ENCODE assay signal across 14 cellular contexts in the genomic region with DNA sequence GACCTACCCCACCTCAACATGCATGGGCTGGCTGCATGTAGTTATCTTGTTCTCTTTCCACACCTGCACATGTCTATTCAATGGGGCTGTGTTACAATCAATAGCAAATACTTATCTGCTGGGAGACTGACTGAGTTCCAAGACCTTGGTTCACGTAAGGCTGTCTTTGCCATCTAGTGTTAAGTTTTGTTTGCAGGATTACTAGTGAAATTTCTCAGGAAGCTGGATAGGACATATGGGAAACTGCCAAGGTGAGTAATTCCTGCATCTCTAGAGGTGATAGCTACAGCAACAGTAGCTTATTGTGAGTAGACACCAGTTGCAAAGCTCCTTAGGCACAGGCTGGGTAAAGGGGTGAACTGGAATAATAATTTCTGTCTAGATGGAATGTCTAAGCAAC.
DNase-seq lines count a peak whose midpoint lies in the region; ATAC-seq, FAIRE-seq and TF ChIP-seq lines count a peak whose summit lies in the region.
"Had no signal": no experiment of that assay in that cellular context is flagged by ENCODE, and none has a peak within 500 bp of the region (broad histone marks: within the 10 kb centered on the region; RNA-seq: fewer than 3 reads in every experiment).

No MANE protein-coding gene starts in this region.

- DNase-seq in mammary epithelial cell = peak; percentile 33
- no peak for DNase-seq in MCF 10A (ENCODE audit: unreplicated experiment)
- no peak for DNase-seq in epithelial cell of prostate (ENCODE audit: low read depth, low spot score)
- no peak for DNase-seq in HepG2 (ENCODE audit: low spot score)
- DNase-seq in NCI-H1436 treated with DMSO at 0.1 percent for 48 hours (lab: John Stamatoyannopoulos, UW) = no peak
- DNase-seq in activated naive CD4-positive, alpha-beta T cell treated with anti-CD3 and anti-CD28 coated beads, Interleukin-2, amount 10 ng/mL, durations not matched to agents 7 days and 5 days = no peak
- DNase-seq: Caco-2; CD8-positive, alpha-beta memory T cell; GF-D8; H7 had no signal

- TF ChIP-seq CTCF in mammary epithelial cell (conservative IDR thresholded peaks at IDR 0.05 in 1 of 2, IDR thresholded peaks at IDR 0.05 in 1 of 2; ENCODE audit: extremely low read depth in 1 of 2, insufficient read depth in 1 of 2, low read depth in 1 of 2, low read length in 2 of 2) = no peak
- TF ChIP-seq CTCF in MCF 10A (IDR thresholded peaks at IDR 0.05; ENCODE audit: unreplicated experiment) = no peak
- TF ChIP-seq CTCF in HepG2 (CRISPR knock-in tag; IDR thresholded peaks at IDR 0.05) = no peak

- no peak for TF ChIP-seq EP300 in HepG2 (IDR thresholded peaks at IDR 0.05; ENCODE audit: low read depth in 2 of 2, low read length in 2 of 2)
- no peak for TF ChIP-seq EP300 in HepG2 (CRISPR knock-in tag; IDR thresholded peaks at IDR 0.05; ENCODE audit: borderline replicate concordance)

- WGBS in mammary epithelial cell (ENCODE audit: low coverage, missing lambda C conversion rate) = 38% methylated on average over 1 of the region's 1 CpG
- WGBS in HepG2 (ENCODE audit: low lambda C conversion rate) = no CpG with 5 or more reads among the region's 1 CpG

- no peak overlapping the region for H2AFZ ChIP-seq in mammary epithelial cell (ENCODE audit: low read depth, low read length)
- no peak overlapping the region for H2AFZ ChIP-seq in HepG2 (ENCODE audit: low read length)
- H2AFZ ChIP-seq: GM23338 had no signal

- H3K79me2 ChIP-seq in mammary epithelial cell (ENCODE audit: insufficient read depth, low read length) (no peaks in the 10 kb centered on the region), HepG2 (ENCODE audit: insufficient read depth, low read length) (no peaks in the 10 kb centered on the region)

- CTCF ChIA-PET in mammary epithelial cell (lab: Charles Lee; ENCODE audit: low non-redundant PET) (no interaction called here), MCF 10A (lab: Yijun Ruan, JAX) (interaction anchor here (1.3 kb wide), 1 partner anchor 10 kb away, joined by 3 read pairs; no protein-coding TSS in a partner anchor), HepG2 (lab: Yijun Ruan, JAX; ENCODE audit: low intra/inter-chr PET ratio, low total read pairs) (no interaction called here)
- CTCF ChIA-PET in activated naive CD4-positive, alpha-beta T cell treated with anti-CD3 and anti-CD28 coated beads, Interleukin-2, amount 10 ng/mL, durations not matched to agents 7 days and 5 days (lab: Charles Lee) = no interaction called here

- POLR2A ChIA-PET in MCF 10A (lab: Yijun Ruan, JAX) = interaction anchor here (0.7 kb wide), 1 partner anchor 45 kb away, joined by 4 read pairs; no protein-coding TSS in a partner anchor
- POLR2A ChIA-PET in HepG2 (lab: Yijun Ruan, JAX) = no interaction called here

- TF ChIP-seq POLR2A in HepG2 (IDR thresholded peaks at IDR 0.05; ENCODE audit: insufficient read depth in 1 of 2, low read depth in 2 of 2, low read length in 2 of 2) = no peak

- H3K9me3 Mint-ChIP-seq in MCF 10A (ENCODE audit: unreplicated experiment) = peaks cover 11% of the 10 kb centered on the region
- H3K9me3 Mint-ChIP-seq in activated naive CD4-positive, alpha-beta T cell treated with anti-CD3 and anti-CD28 coated beads, Interleukin-2, amount 10 ng/mL, durations not matched to agents 7 days and 5 days = peaks cover 15% of the 10 kb centered on the region

- in situ Hi-C loops in mammary epithelial cell (cut with MboI; ENCODE audit: low sequenced_read_pairs in 2 of 2) (no loop called here), HepG2 (cut with HindIII; ENCODE audit: extremely low pct_ligation_motif_present, low pct_unique_long_range_greater_than_20kb) (no loop called here)

- peaks cover 23% of the 10 kb centered on the region for H3K4me1 ChIP-seq in mammary epithelial cell (ENCODE audit: insufficient read depth, low read length)
- no peaks in the 10 kb centered on the region for H3K4me1 ChIP-seq in HepG2 (ENCODE audit: insufficient read depth, low read length)
- H3K4me1 ChIP-seq: BLaER1, Caco-2 had no signal

- intact Hi-C loops in mammary epithelial cell (cut with micrococcal nuclease) = loop anchor here (5.0 kb wide), 1 partner anchor 177 kb away; the partner anchor contains the start of gene ENOX2
- intact Hi-C loops in MCF 10A (cut with micrococcal nuclease) = loop anchor here (5.0 kb wide), 1 partner anchor 177 kb away; the partner anchor contains the start of gene ENOX2
- intact Hi-C loops in HepG2 (cut with micrococcal nuclease; ENCODE audit: unreplicated experiment) = no loop called here

- dilution Hi-C loops in mammary epithelial cell (cut with HindIII; ENCODE audit: low sequenced_read_pairs) = no loop called here

- H3K9ac ChIP-seq in mammary epithelial cell (ENCODE audit: insufficient read depth, low read length) = no peak overlapping the region
- no peak overlapping the region for H3K9ac ChIP-seq in HepG2 (ENCODE audit: insufficient read depth, low read depth, low read length)
- H3K9ac ChIP-seq: BLaER1 had no signal

- H3K36me3 ChIP-seq in mammary epithelial cell (ENCODE audit: insufficient read depth, low read length) = no peaks in the 10 kb centered on the region
- H3K36me3 ChIP-seq in HepG2 (replicated peaks in 1 of 2; ENCODE audit: control insufficient read depth in 1 of 2, insufficient read depth in 2 of 2, low read length in 2 of 2) = no peaks in the 10 kb centered on the region

- no TSS peak for BruUV-seq in mammary epithelial cell (replicated peaks; lab: Mats Ljungman, UMichigan)
- no TSS peak for BruUV-seq in MCF 10A (replicated peaks; lab: Mats Ljungman, UMichigan)
- no TSS peak for BruUV-seq in HepG2 (replicated peaks; lab: Mats Ljungman, UMichigan)

- H3K4me2 ChIP-seq in mammary epithelial cell (ENCODE audit: insufficient read depth, low read depth, low read length) (no peak overlapping the region), HepG2 (ENCODE audit: low read depth, low read length) (no peak overlapping the region)
- H3K4me2 ChIP-seq: BLaER1, GM23338 had no signal

- H3K4me1 Mint-ChIP-seq in MCF 10A (ENCODE audit: insufficient read depth, unreplicated experiment) = peaks cover 6% of the 10 kb centered on the region
- no peaks in the 10 kb centered on the region for H3K4me1 Mint-ChIP-seq in activated naive CD4-positive, alpha-beta T cell treated with anti-CD3 and anti-CD28 coated beads, Interleukin-2, amount 10 ng/mL, durations not matched to agents 7 days and 5 days
- H3K4me1 Mint-ChIP-seq: CD8-positive, alpha-beta memory T cell had no signal

- H3K27me3 ChIP-seq in mammary epithelial cell (ENCODE audit: insufficient read depth, low read length) (no peaks in the 10 kb centered on the region), HepG2 (ENCODE audit: control insufficient read depth in 1 of 2, insufficient read depth in 2 of 2, low read length in 2 of 2) (no peaks in the 10 kb centered on the region)

- H3K4me3 Mint-ChIP-seq in MCF 10A (ENCODE audit: unreplicated experiment) = no peak overlapping the region
- no peak overlapping the region for H3K4me3 Mint-ChIP-seq in activated naive CD4-positive, alpha-beta T cell treated with anti-CD3 and anti-CD28 coated beads, Interleukin-2, amount 10 ng/mL, durations not matched to agents 7 days and 5 days
- H3K4me3 Mint-ChIP-seq: CD8-positive, alpha-beta memory T cell; GM23338 had no signal

- H3K27ac Mint-ChIP-seq in MCF 10A (ENCODE audit: low read depth, unreplicated experiment) = no peak overlapping the region
- H3K27ac Mint-ChIP-seq in activated naive CD4-positive, alpha-beta T cell treated with anti-CD3 and anti-CD28 coated beads, Interleukin-2, amount 10 ng/mL, durations not matched to agents 7 days and 5 days = no peak overlapping the region
- H3K27ac Mint-ChIP-seq: CD8-positive, alpha-beta memory T cell; GM23338 had no signal

- H3K9me3 ChIP-seq in mammary epithelial cell (replicated peaks; ENCODE audit: insufficient read depth, low read length) = peaks cover 11% of the 10 kb centered on the region
- H3K9me3 ChIP-seq in HepG2 (ENCODE audit: low read length) = peaks cover 7% of the 10 kb centered on the region
- H3K9me3 ChIP-seq: Caco-2 had no signal

- FAIRE-seq in HepG2 (lab: Jason Lieb, UNC) = no peak

- ATAC-seq in HepG2 (no peak), GM19328 (IDR thresholded peaks at IDR 0.05; ENCODE audit: unreplicated experiment) (no peak)
- ATAC-seq: GM23338 had no signal

- no peak for TF ChIP-seq RAD21 in HepG2 (CRISPR knock-in tag; IDR thresholded peaks at IDR 0.05)

- H3K4me3 ChIP-seq in mammary epithelial cell (replicated peaks in 1 of 3; ENCODE audit: insufficient read depth in 1 of 3, low read depth in 2 of 3, low read length in 3 of 3) = no peak overlapping the region
- H3K4me3 ChIP-seq in HepG2 (replicated peaks in 1 of 3; ENCODE audit: insufficient read depth in 1 of 3, low read depth in 2 of 3, low read length in 3 of 3) = no peak overlapping the region
- H3K4me3 ChIP-seq: BLaER1, GM23338 had no signal

- H3K27me3 Mint-ChIP-seq in MCF 10A (ENCODE audit: insufficient read depth, unreplicated experiment) = peaks cover 13% of the 10 kb centered on the region
- no peaks in the 10 kb centered on the region for H3K27me3 Mint-ChIP-seq in activated naive CD4-positive, alpha-beta T cell treated with anti-CD3 and anti-CD28 coated beads, Interleukin-2, amount 10 ng/mL, durations not matched to agents 7 days and 5 days

- H3K36me3 Mint-ChIP-seq in MCF 10A (ENCODE audit: insufficient read depth, unreplicated experiment) = peaks cover 12% of the 10 kb centered on the region
- peaks cover 7% of the 10 kb centered on the region for H3K36me3 Mint-ChIP-seq in activated naive CD4-positive, alpha-beta T cell treated with anti-CD3 and anti-CD28 coated beads, Interleukin-2, amount 10 ng/mL, durations not matched to agents 7 days and 5 days

- no peak overlapping the region for H3K27ac ChIP-seq in mammary epithelial cell (ENCODE audit: insufficient read depth, low read depth, low read length)
- H3K27ac ChIP-seq in epithelial cell of prostate = peak overlapping the region; percentile 67
- H3K27ac ChIP-seq in HepG2 (ENCODE audit: extremely low read length, insufficient read depth, low read length) = no peak overlapping the region
- H3K27ac ChIP-seq: 22Rv1, BLaER1 had no signal

- H4K20me1 ChIP-seq in mammary epithelial cell (ENCODE audit: insufficient read depth, low read length) = no peaks in the 10 kb centered on the region
- no peaks in the 10 kb centered on the region for H4K20me1 ChIP-seq in HepG2 (ENCODE audit: insufficient read depth, low read length)
- H4K20me1 ChIP-seq: BLaER1 had no signal

TF ChIP-seq in HepG2, 621 proteins besides CTCF, POLR2A, EP300 and RAD21:
- 0 out of 2 replicates have a peak, but pooled peaks have one; percentile 4 for TF ChIP-seq STAG1 (CRISPR knock-in tag; IDR thresholded peaks at IDR 0.05)
- TF ChIP-seq ZZZ3 (CRISPR knock-in tag; IDR thresholded peaks at IDR 0.05; ENCODE audit: borderline replicate concordance) = no peak
